ENCODE assay signal across 16 cellular contexts in genomic region chr2:241564596-241565411, GRCh38. TPM values are rescaled to one million over a fixed set of nuclear protein-coding genes. Genes with fewer than 3 reads are reported as not detected.
A peak's percentile ranks its signal among the peaks of the same experiment; 100 is the strongest.
DNase-seq lines count a peak whose midpoint lies in the region; ATAC-seq and TF ChIP-seq lines count a peak whose summit lies in the region.
"Had no signal": no experiment of that assay in that cellular context is flagged by ENCODE, and none has a peak within 500 bp of the region (broad histone marks: within the 10 kb centered on the region; RNA-seq: fewer than 3 reads in every experiment).

No MANE protein-coding gene starts in this region.

- H3K4me1 ChIP-seq in GM23338 (ENCODE audit: insufficient read depth) (no peaks in the 10 kb centered on the region; the same call in 1 of the 2 replicates), ascending aorta (peaks cover 8 to 14% of the 10 kb centered on the region in 2 donors)
- H3K4me1 ChIP-seq: parathyroid adenoma had no signal

- H3K27me3 ChIP-seq in GM23338 (ENCODE audit: insufficient read depth) (no peaks in the 10 kb centered on the region), ascending aorta (no peaks in the 10 kb centered on the region)
- H3K27me3 ChIP-seq: thyroid gland had no signal

- H3K27ac Mint-ChIP-seq in GM23338 (no peak overlapping the region), natural killer cell (peak overlapping the region in 1 of 2 donors; percentile 57)
- no peak overlapping the region for H3K27ac Mint-ChIP-seq in stimulated activated naive B cell treated with anti-CD40 and anti-IgM and Interleukin-4, amounts not matched to agents 10 μg/mL and 1 μg/mL and 100 μg/mL, for 72 hours
- H3K27ac Mint-ChIP-seq: activated T-helper 1 cell treated with anti-CD3 and anti-CD28 coated beads, Interleukin-12 subunit alpha, Interleukin-12 subunit beta, Interleukin-2, Interleukin-4 antibody, amounts not matched to agents 30 ng/mL and 10 ng/mL and 1 ng/mL, durations not matched to agents 14 hours and 24 hours and 36 hours had no signal

- H3K4me2 ChIP-seq in GM23338, result no peak overlapping the region

- H2AFZ ChIP-seq in GM23338, result no peak overlapping the region
- H2AFZ ChIP-seq: parathyroid adenoma had no signal

- H3K27ac ChIP-seq in GM23338 (ENCODE audit: low read depth), result no peak overlapping the region
- peak overlapping the region; percentile 65; the same call in 1 of the 2 replicates for H3K27ac ChIP-seq in VCaP
- H3K27ac ChIP-seq in temporal lobe (ENCODE audit: low read depth, low read length), result peak overlapping the region; percentile 44
- no peak overlapping the region for H3K27ac ChIP-seq in ascending aorta
- H3K27ac ChIP-seq: parathyroid adenoma, thyroid gland had no signal

- H3K27me3 Mint-ChIP-seq in GM23338 (ENCODE audit: insufficient read depth, low read depth, poor library complexity) (peaks cover 15% of the 10 kb centered on the region), natural killer cell (ENCODE audit: low read depth in 2 of 2) (peaks cover 0 to 5% of the 10 kb centered on the region in 2 donors)
- H3K27me3 Mint-ChIP-seq in stimulated activated naive B cell treated with anti-CD40 and anti-IgM and Interleukin-4, amounts not matched to agents 10 μg/mL and 1 μg/mL and 100 μg/mL, for 72 hours, result peaks cover 16 to 25% of the 10 kb centered on the region in 2 donors

- H3K36me3 ChIP-seq in GM23338 (ENCODE audit: insufficient read depth) (no peaks in the 10 kb centered on the region), ascending aorta (peaks cover 3 to 4% of the 10 kb centered on the region in 2 donors)
- H3K36me3 ChIP-seq: thyroid gland had no signal

- H3K36me3 Mint-ChIP-seq in GM23338 (ENCODE audit: low read depth), result no peaks in the 10 kb centered on the region; the same call in 2 of the 3 replicates
- H3K36me3 Mint-ChIP-seq in natural killer cell, result no peaks in the 10 kb centered on the region
- peaks cover 2 to 4% of the 10 kb centered on the region in 2 donors for H3K36me3 Mint-ChIP-seq in stimulated activated naive B cell treated with anti-CD40 and anti-IgM and Interleukin-4, amounts not matched to agents 10 μg/mL and 1 μg/mL and 100 μg/mL, for 72 hours
- H3K36me3 Mint-ChIP-seq: immature natural killer cell had no signal

- ATAC-seq in GM23338 (peak; percentile 6), natural killer cell (peak; percentile 26 to 52 (median 47))
- no peak for ATAC-seq in stimulated activated naive B cell treated with anti-CD40 and anti-IgM and Interleukin-4, amounts not matched to agents 10 μg/mL and 1 μg/mL and 100 μg/mL, for 72 hours (replicated peaks)

- peaks cover 14% of the 10 kb centered on the region for H4K20me1 ChIP-seq in GM23338 (replicated peaks; ENCODE audit: insufficient read depth)

- H3K9me3 Mint-ChIP-seq in GM23338 (no peaks in the 10 kb centered on the region), natural killer cell (no peaks in the 10 kb centered on the region)
- H3K9me3 Mint-ChIP-seq in stimulated activated naive B cell treated with anti-CD40 and anti-IgM and Interleukin-4, amounts not matched to agents 10 μg/mL and 1 μg/mL and 100 μg/mL, for 72 hours, result no peaks in the 10 kb centered on the region
- H3K9me3 Mint-ChIP-seq: activated T-helper 1 cell treated with anti-CD3 and anti-CD28 coated beads, Interleukin-12 subunit alpha, Interleukin-12 subunit beta, Interleukin-2, Interleukin-4 antibody, amounts not matched to agents 30 ng/mL and 10 ng/mL and 1 ng/mL, durations not matched to agents 14 hours and 24 hours and 36 hours; immature natural killer cell had no signal

- TF ChIP-seq CTCF in GM23338 (conservative IDR thresholded peaks at IDR 0.05; ENCODE audit: low read depth in 2 of 2) (no peak), VCaP (conservative IDR thresholded peaks at IDR 0.05) (no peak), natural killer cell (IDR thresholded peaks at IDR 0.05) (no peak), ascending aorta (IDR thresholded peaks at IDR 0.05) (no peak)

- H3K4me1 Mint-ChIP-seq in GM23338 (peaks cover 5% of the 10 kb centered on the region; the same call in 2 of the 3 replicates), natural killer cell (peaks cover 4 to 11% of the 10 kb centered on the region in 2 donors)
- peaks cover 0 to 6% of the 10 kb centered on the region in 2 donors for H3K4me1 Mint-ChIP-seq in stimulated activated naive B cell treated with anti-CD40 and anti-IgM and Interleukin-4, amounts not matched to agents 10 μg/mL and 1 μg/mL and 100 μg/mL, for 72 hours

- no peak for DNase-seq in GM23338 (ENCODE audit: low spot score)
- DNase-seq in natural killer cell, result no peak
- DNase-seq in NCI-H2081 treated with DMSO at 0.1 percent for 48 hours (lab: John Stamatoyannopoulos, UW), result no peak
- no peak for DNase-seq in stimulated activated naive B cell treated with anti-CD40 and anti-IgM and Interleukin-4, amounts not matched to agents 10 μg/mL and 1 μg/mL and 100 μg/mL, for 72 hours
- no peak for DNase-seq in ascending aorta (ENCODE audit: low spot score in 2 of 2)
- DNase-seq: anterior cingulate cortex, C1 segment of cervical spinal cord, DMS79, NCI-H2227 treated with DMSO at 0.1 percent for 48 hours, T-helper 9 cell, thyroid gland had no signal

- peaks cover 2% of the 10 kb centered on the region for H3K79me2 ChIP-seq in GM23338 (replicated peaks; ENCODE audit: insufficient read depth)
- H3K79me2 ChIP-seq: parathyroid adenoma had no signal

- H3K4me3 ChIP-seq in GM23338 (no peak overlapping the region), ascending aorta (no peak overlapping the region)
- H3K4me3 ChIP-seq: thyroid gland had no signal

- H3K9me3 ChIP-seq in ascending aorta, result no peaks in the 10 kb centered on the region
- H3K9me3 ChIP-seq: thyroid gland had no signal

- H3K4me3 Mint-ChIP-seq in GM23338 (no peak overlapping the region), natural killer cell (no peak overlapping the region)
- H3K4me3 Mint-ChIP-seq in stimulated activated naive B cell treated with anti-CD40 and anti-IgM and Interleukin-4, amounts not matched to agents 10 μg/mL and 1 μg/mL and 100 μg/mL, for 72 hours, result no peak overlapping the region
- H3K4me3 Mint-ChIP-seq: activated T-helper 1 cell treated with anti-CD3 and anti-CD28 coated beads, Interleukin-12 subunit alpha, Interleukin-12 subunit beta, Interleukin-2, Interleukin-4 antibody, amounts not matched to agents 30 ng/mL and 10 ng/mL and 1 ng/mL, durations not matched to agents 14 hours and 24 hours and 36 hours; immature natural killer cell had no signal

- H3K9me2 ChIP-seq in GM23338 (ENCODE audit: insufficient read depth), result no peaks in the 10 kb centered on the region

- intact Hi-C loops in natural killer cell (cut with micrococcal nuclease), result no loop called here
- intact Hi-C loops in ascending aorta (cut with DNase I), result no loop called here

- H3F3A ChIP-seq in GM23338 (replicated peaks; ENCODE audit: low read depth), result no peaks in the 10 kb centered on the region

RNA-seq across cellular contexts. Expression of gene BOK, which starts 6.3 kb away (rescaled TPM):
- total RNA-seq in GM23338 (2014; rRNA removed; shearing (Covaris generic)), result 33.4 and 36.7 TPM in 2 replicates
- 13.5 and 13.6 TPM in 2 replicates for polyA plus RNA-seq in GM23338 (2016; fragmentation: Nextera tagmentation; extraction: Ambion mirVana)
- 10 to 100 TPM; 11.0 to 23.7 (median 19.6) TPM for total RNA-seq in natural killer cell
- 21.6 TPM for total RNA-seq in temporal lobe
- 35.4 TPM for total RNA-seq in ascending aorta
- total RNA-seq: activated T-helper 1 cell treated with anti-CD3 and anti-CD28 coated beads, Interleukin-12 subunit alpha, Interleukin-12 subunit beta, Interleukin-2, Interleukin-4 antibody, amounts not matched to agents 30 ng/mL and 10 ng/mL and 1 ng/mL, durations not matched to agents 14 hours and 24 hours and 36 hours had no signal

RNA-seq across cellular contexts. Expression of gene STK25, which starts 56.4 kb away (rescaled TPM):
- 275 and 304 TPM in 2 replicates for total RNA-seq in GM23338 (2014; rRNA removed; shearing (Covaris generic))
- 125 and 142 TPM in 2 replicates for polyA plus RNA-seq in GM23338 (2016; fragmentation: Nextera tagmentation; extraction: Ambion mirVana)
- total RNA-seq in natural killer cell (100 to 1,000 TPM; 110 to 140 (median 135) TPM), temporal lobe (127 TPM), ascending aorta (259 TPM)

Comparison
In these comparisons a context has a peak if more than half of its experiments do, and no peak if none do; other contexts are left out.
1. ATAC-seq: peak in GM23338 (single experiment) and natural killer cell (3 of 3); none in stimulated activated naive B cell treated with anti-CD40 and anti-IgM and Interleukin-4, amounts not matched to agents 10 μg/mL and 1 μg/mL and 100 μg/mL, for 72 hours (0 of 2).
2. H3K27ac ChIP-seq: peak in VCaP (single experiment) and temporal lobe (single experiment); none in GM23338 (single experiment) and ascending aorta (0 of 2).